30 cellular contexts compared by ENCODE assay signal in genomic region chr18:66587430-66587829, GRCh38. TPM values are rescaled to one million over a fixed set of nuclear protein-coding genes. Genes with fewer than 3 reads are reported as not detected.
"Had no signal": no experiment of that assay in that cellular context is flagged by ENCODE, and none has a peak within 500 bp of the region (broad histone marks: within the 10 kb centered on the region; RNA-seq: fewer than 3 reads in every experiment).

No MANE protein-coding gene starts in this region.

- ATAC-seq: activated naive CD4-positive, alpha-beta T cell treated with anti-CD3 and anti-CD28 coated beads, Interleukin-2, amount 50 U/mL, for 72 hours; activated T-helper 17 cell treated with anti-CD3 and anti-CD28 coated beads, Interleukin-2, amount 50 U/mL, for 72 hours; gastroesophageal sphincter; heart right ventricle; WTC11 had no signal

- H3K4me1 ChIP-seq: ascending aorta, breast epithelium, esophagus squamous epithelium, gastroesophageal sphincter, heart right ventricle had no signal

- H3K4me3 ChIP-seq: ascending aorta, breast epithelium, coronary artery, dorsolateral prefrontal cortex, esophagus squamous epithelium, gastroesophageal sphincter, heart right ventricle, hepatocyte had no signal

- H3K36me3 ChIP-seq: ascending aorta, esophagus squamous epithelium, gastroesophageal sphincter, heart right ventricle had no signal

- H3K27me3 ChIP-seq: ascending aorta, breast epithelium, dorsolateral prefrontal cortex, esophagus squamous epithelium, gastroesophageal sphincter, heart right ventricle, hepatocyte had no signal

- H3K9me3 ChIP-seq: ascending aorta, breast epithelium, esophagus squamous epithelium, gastroesophageal sphincter, heart right ventricle had no signal

- H3K27ac ChIP-seq: ascending aorta, breast epithelium, coronary artery, esophagus squamous epithelium, gastroesophageal sphincter, heart right ventricle, hepatocyte, VCaP had no signal

- H3K4me2 ChIP-seq: hepatocyte had no signal

- H3K79me2 ChIP-seq: hepatocyte had no signal

- DNase-seq: activated CD4-positive, alpha-beta memory T cell treated with anti-CD3 and anti-CD28 coated beads, Interleukin-2, amount 10 ng/mL, durations not matched to agents 7 days and 5 days; activated CD4-positive, alpha-beta T cell treated with anti-CD3 and anti-CD28 coated beads for 1 hour; activated CD4-positive, alpha-beta T cell treated with anti-CD3 and anti-CD28 coated beads for 4 hours; activated CD4-positive, alpha-beta T cell treated with anti-CD3 and anti-CD28 coated beads, Interleukin-2, amount 10 ng/mL, durations not matched to agents 7 days and 5 days; activated CD4-positive, alpha-beta T cell treated with anti-CD3 and anti-CD28 coated beads, Interleukin-2, amount 50 U/mL, for 4 hours; activated CD8-positive, alpha-beta memory T cell treated with anti-CD3 and anti-CD28 coated beads, Interleukin-2, amount 50 U/mL, for 48 hours; activated effector memory CD4-positive, alpha-beta T cell treated with Interleukin-2 at 50 U/mL for 16 hours; activated gamma-delta T cell treated with Interleukin-2 at 50 U/mL for 16 hours; activated naive CD4-positive, alpha-beta T cell treated with Interleukin-2 at 50 U/mL for 16 hours; activated naive CD8-positive, alpha-beta T cell treated with anti-CD3 and anti-CD28 coated beads, Interleukin-2, amount 10 ng/mL, durations not matched to agents 7 days and 5 days; activated T-cell treated with anti-CD3 and anti-CD28 coated beads for 4 hours; activated T-cell treated with anti-CD3 and anti-CD28 coated beads, Interleukin-2, amount 50 U/mL, for 24 hours; dorsolateral prefrontal cortex; effector memory CD4-positive, alpha-beta T cell; endodermal cell; esophagus squamous epithelium; foreskin melanocyte; heart right ventricle; T-helper 2 cell had no signal

- H2AFZ ChIP-seq: hepatocyte had no signal

RNA-seq across cellular contexts. Expression of gene CDH19, which starts 16.5 kb away (rescaled TPM):
- total RNA-seq: activated CD4-positive, alpha-beta memory T cell treated with anti-CD3 and anti-CD28 coated beads, Interleukin-2, amount 10 ng/mL, durations not matched to agents 7 days and 5 days; activated CD4-positive, alpha-beta T cell treated with anti-CD3 and anti-CD28 coated beads, Interleukin-2, amount 10 ng/mL, durations not matched to agents 7 days and 5 days; activated naive CD4-positive, alpha-beta T cell treated with anti-CD3 and anti-CD28 coated beads, Interleukin-2, amount 50 U/mL, for 72 hours; activated naive CD8-positive, alpha-beta T cell treated with anti-CD3 and anti-CD28 coated beads, Interleukin-2, amount 10 ng/mL, durations not matched to agents 7 days and 5 days; activated T-helper 17 cell treated with anti-CD3 and anti-CD28 coated beads, Interleukin-2, amount 50 U/mL, for 72 hours; endodermal cell; fibroblast of lung; fibroblast of villous mesenchyme; hepatocyte; WTC11 had no signal
